ENCODE assay signal across 1 cellular context in the genomic region with DNA sequence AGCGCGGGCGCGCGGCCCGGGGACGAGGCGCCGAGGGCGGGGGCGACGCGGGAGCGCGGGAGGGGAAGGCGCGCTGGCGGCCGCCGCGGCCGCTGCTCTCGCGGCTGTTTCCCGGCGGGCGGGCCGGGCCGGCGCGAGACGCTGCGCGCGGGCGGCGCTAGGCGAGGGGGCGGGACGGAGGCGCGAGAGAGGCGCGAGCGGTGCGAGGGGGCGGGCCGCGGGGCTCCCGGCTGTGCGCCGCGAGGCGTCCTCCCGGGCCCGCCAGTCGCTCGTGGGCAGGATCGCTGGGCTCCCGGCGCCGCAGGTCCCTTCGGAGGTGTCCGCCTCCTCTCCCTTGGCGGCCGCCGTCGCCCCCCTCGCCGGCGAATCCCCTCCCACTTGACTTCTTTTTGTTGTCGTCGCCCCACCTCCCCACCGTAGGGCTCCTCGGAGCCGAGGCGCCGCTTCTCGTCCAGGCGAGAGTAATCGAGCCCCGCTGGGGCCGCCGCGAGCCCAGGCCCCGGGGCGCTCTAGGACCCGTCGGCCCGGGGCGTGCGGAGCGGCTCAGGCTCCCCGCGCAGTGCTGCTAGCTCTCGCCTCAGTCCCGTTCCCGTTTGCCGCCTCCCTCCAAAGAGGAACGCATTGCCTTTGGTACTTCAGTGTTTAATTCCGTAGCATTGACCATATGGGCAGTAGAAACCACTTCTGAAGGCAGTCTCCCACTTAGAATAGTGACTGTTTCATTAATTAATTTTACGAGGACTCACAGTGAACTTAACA.
TF ChIP-seq lines count a peak whose summit lies in the region.

A gene (minus strand): TSS at position 110 of the 759 bp plus-strand sequence. CDS start 330 bp downstream, outside the sequence.

TF ChIP-seq in HepG2, 621 proteins besides CTCF, POLR2A, EP300 and RAD21 (continued from another document and continues in another):
- TF ChIP-seq HNRNPK (IDR thresholded peaks at IDR 0.05; ENCODE audit: low read depth, low read length, poor library complexity, severe bottlenecking) (peak; percentile 73), ZBTB1 (CRISPR knock-in tag; IDR thresholded peaks at IDR 0.05; ENCODE audit: borderline replicate concordance) (no peak), ZNF260 (CRISPR knock-in tag; IDR thresholded peaks at IDR 0.05; ENCODE audit: borderline replicate concordance, low read depth) (no peak), RBM39 (IDR thresholded peaks at IDR 0.05; ENCODE audit: low read depth, low read length, poor library complexity, severe bottlenecking) (peak; percentile 94), ZNF17 (CRISPR knock-in tag; IDR thresholded peaks at IDR 0.05) (no peak), SMYD3 (CRISPR knock-in tag; IDR thresholded peaks at IDR 0.05) (peak; percentile 53; the same call in 1 of the 2 replicates), DNMT1 (CRISPR knock-in tag; IDR thresholded peaks at IDR 0.05) (peak; percentile 42; the same call in 1 of the 2 replicates), SOX6 (IDR thresholded peaks at IDR 0.05) (no peak), SOX6 (CRISPR knock-in tag; IDR thresholded peaks at IDR 0.05) (peak; percentile 85), FOXC1 (CRISPR knock-in tag; IDR thresholded peaks at IDR 0.05; ENCODE audit: borderline replicate concordance) (peak; percentile 88; the same call in 1 of the 2 replicates), YY1 (IDR thresholded peaks at IDR 0.05; ENCODE audit: insufficient read depth, insufficient replicate concordance, low read depth, low read length) (peak; percentile 86), ETV5 (CRISPR knock-in tag; IDR thresholded peaks at IDR 0.05; ENCODE audit: borderline replicate concordance) (peak; percentile 45; the same call in 1 of the 2 replicates), KLF16 (CRISPR knock-in tag; IDR thresholded peaks at IDR 0.05) (peak; percentile 23 to 92; a peak in 1 of 4 replicates), ZNF224 (CRISPR knock-in tag; IDR thresholded peaks at IDR 0.05) (0 out of 2 replicates have a peak, but pooled peaks have one; percentile 39), JARID2 (CRISPR knock-in tag; IDR thresholded peaks at IDR 0.05; ENCODE audit: insufficient replicate concordance) (no peak), NFIC (IDR thresholded peaks at IDR 0.05; ENCODE audit: low read length) (no peak), ZNF674 (CRISPR knock-in tag; IDR thresholded peaks at IDR 0.05; ENCODE audit: low read depth) (peak; percentile 40; the same call in 1 of the 2 replicates), CHD4 (IDR thresholded peaks at IDR 0.05; ENCODE audit: borderline replicate concordance, low read length) (no peak), KDM1A (CRISPR knock-in tag; IDR thresholded peaks at IDR 0.05) (peak; percentile 24; the same call in 1 of the 2 replicates), KMT2B (CRISPR knock-in tag; IDR thresholded peaks at IDR 0.05) (peak; percentile 94), SRSF1 (optimal IDR thresholded peaks at IDR 0.05; ENCODE audit: low read depth, low read length) (no peak), PAWR (CRISPR knock-in tag; IDR thresholded peaks at IDR 0.05; ENCODE audit: borderline replicate concordance) (no peak), KLF6 (CRISPR knock-in tag; IDR thresholded peaks at IDR 0.05) (peak; percentile 95; the same call in 1 of the 2 replicates), SP4 (CRISPR knock-in tag; IDR thresholded peaks at IDR 0.05) (peak; percentile 63; the same call in 1 of the 2 replicates), KAT7 (CRISPR knock-in tag; IDR thresholded peaks at IDR 0.05; ENCODE audit: borderline replicate concordance) (peak; percentile 94), ZNF317 (CRISPR knock-in tag; IDR thresholded peaks at IDR 0.05) (no peak), ZKSCAN8 (CRISPR knock-in tag; IDR thresholded peaks at IDR 0.05; ENCODE audit: borderline replicate concordance) (peak; percentile 62; the same call in 1 of the 2 replicates)
- TF ChIP-seq, protein P1, sequence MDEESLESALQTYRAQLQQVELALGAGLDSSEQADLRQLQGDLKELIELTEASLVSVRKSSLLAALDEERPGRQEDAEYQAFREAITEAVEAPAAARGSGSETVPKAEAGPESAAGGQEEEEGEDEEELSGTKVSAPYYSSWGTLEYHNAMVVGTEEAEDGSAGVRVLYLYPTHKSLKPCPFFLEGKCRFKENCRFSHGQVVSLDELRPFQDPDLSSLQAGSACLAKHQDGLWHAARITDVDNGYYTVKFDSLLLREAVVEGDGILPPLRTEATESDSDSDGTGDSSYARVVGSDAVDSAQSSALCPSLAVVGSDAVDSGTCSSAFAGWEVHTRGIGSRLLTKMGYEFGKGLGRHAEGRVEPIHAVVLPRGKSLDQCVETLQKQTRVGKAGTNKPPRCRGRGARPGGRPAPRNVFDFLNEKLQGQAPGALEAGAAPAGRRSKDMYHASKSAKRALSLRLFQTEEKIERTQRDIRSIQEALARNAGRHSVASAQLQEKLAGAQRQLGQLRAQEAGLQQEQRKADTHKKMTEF (CRISPR knock-in tag; IDR thresholded peaks at IDR 0.05) = peak; percentile 93
- TF ChIP-seq, protein P2, sequence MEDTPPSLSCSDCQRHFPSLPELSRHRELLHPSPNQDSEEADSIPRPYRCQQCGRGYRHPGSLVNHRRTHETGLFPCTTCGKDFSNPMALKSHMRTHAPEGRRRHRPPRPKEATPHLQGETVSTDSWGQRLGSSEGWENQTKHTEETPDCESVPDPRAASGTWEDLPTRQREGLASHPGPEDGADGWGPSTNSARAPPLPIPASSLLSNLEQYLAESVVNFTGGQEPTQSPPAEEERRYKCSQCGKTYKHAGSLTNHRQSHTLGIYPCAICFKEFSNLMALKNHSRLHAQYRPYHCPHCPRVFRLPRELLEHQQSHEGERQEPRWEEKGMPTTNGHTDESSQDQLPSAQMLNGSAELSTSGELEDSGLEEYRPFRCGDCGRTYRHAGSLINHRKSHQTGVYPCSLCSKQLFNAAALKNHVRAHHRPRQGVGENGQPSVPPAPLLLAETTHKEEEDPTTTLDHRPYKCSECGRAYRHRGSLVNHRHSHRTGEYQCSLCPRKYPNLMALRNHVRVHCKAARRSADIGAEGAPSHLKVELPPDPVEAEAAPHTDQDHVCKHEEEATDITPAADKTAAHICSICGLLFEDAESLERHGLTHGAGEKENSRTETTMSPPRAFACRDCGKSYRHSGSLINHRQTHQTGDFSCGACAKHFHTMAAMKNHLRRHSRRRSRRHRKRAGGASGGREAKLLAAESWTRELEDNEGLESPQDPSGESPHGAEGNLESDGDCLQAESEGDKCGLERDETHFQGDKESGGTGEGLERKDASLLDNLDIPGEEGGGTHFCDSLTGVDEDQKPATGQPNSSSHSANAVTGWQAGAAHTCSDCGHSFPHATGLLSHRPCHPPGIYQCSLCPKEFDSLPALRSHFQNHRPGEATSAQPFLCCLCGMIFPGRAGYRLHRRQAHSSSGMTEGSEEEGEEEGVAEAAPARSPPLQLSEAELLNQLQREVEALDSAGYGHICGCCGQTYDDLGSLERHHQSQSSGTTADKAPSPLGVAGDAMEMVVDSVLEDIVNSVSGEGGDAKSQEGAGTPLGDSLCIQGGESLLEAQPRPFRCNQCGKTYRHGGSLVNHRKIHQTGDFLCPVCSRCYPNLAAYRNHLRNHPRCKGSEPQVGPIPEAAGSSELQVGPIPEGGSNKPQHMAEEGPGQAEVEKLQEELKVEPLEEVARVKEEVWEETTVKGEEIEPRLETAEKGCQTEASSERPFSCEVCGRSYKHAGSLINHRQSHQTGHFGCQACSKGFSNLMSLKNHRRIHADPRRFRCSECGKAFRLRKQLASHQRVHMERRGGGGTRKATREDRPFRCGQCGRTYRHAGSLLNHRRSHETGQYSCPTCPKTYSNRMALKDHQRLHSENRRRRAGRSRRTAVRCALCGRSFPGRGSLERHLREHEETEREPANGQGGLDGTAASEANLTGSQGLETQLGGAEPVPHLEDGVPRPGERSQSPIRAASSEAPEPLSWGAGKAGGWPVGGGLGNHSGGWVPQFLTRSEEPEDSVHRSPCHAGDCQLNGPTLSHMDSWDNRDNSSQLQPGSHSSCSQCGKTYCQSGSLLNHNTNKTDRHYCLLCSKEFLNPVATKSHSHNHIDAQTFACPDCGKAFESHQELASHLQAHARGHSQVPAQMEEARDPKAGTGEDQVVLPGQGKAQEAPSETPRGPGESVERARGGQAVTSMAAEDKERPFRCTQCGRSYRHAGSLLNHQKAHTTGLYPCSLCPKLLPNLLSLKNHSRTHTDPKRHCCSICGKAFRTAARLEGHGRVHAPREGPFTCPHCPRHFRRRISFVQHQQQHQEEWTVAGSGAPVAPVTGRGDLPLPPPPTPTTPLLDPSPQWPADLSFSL (CRISPR knock-in tag; IDR thresholded peaks at IDR 0.05) = no peak
- TF ChIP-seq, protein P3, sequence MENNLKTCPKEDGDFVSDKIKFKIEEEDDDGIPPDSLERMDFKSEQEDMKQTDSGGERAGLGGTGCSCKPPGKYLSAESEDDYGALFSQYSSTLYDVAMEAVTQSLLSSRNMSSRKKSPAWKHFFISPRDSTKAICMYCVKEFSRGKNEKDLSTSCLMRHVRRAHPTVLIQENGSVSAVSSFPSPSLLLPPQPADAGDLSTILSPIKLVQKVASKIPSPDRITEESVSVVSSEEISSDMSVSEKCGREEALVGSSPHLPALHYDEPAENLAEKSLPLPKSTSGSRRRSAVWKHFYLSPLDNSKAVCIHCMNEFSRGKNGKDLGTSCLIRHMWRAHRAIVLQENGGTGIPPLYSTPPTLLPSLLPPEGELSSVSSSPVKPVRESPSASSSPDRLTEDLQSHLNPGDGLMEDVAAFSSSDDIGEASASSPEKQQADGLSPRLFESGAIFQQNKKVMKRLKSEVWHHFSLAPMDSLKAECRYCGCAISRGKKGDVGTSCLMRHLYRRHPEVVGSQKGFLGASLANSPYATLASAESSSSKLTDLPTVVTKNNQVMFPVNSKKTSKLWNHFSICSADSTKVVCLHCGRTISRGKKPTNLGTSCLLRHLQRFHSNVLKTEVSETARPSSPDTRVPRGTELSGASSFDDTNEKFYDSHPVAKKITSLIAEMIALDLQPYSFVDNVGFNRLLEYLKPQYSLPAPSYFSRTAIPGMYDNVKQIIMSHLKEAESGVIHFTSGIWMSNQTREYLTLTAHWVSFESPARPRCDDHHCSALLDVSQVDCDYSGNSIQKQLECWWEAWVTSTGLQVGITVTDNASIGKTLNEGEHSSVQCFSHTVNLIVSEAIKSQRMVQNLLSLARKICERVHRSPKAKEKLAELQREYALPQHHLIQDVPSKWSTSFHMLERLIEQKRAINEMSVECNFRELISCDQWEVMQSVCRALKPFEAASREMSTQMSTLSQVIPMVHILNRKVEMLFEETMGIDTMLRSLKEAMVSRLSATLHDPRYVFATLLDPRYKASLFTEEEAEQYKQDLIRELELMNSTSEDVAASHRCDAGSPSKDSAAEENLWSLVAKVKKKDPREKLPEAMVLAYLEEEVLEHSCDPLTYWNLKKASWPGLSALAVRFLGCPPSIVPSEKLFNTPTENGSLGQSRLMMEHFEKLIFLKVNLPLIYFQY (CRISPR knock-in tag; IDR thresholded peaks at IDR 0.05; ENCODE audit: borderline replicate concordance) = peak; percentile 86
- TF ChIP-seq, protein P4, sequence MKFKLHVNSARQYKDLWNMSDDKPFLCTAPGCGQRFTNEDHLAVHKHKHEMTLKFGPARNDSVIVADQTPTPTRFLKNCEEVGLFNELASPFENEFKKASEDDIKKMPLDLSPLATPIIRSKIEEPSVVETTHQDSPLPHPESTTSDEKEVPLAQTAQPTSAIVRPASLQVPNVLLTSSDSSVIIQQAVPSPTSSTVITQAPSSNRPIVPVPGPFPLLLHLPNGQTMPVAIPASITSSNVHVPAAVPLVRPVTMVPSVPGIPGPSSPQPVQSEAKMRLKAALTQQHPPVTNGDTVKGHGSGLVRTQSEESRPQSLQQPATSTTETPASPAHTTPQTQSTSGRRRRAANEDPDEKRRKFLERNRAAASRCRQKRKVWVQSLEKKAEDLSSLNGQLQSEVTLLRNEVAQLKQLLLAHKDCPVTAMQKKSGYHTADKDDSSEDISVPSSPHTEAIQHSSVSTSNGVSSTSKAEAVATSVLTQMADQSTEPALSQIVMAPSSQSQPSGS (CRISPR knock-in tag; IDR thresholded peaks at IDR 0.05) = peak; percentile 78
- TF ChIP-seq, protein P5, sequence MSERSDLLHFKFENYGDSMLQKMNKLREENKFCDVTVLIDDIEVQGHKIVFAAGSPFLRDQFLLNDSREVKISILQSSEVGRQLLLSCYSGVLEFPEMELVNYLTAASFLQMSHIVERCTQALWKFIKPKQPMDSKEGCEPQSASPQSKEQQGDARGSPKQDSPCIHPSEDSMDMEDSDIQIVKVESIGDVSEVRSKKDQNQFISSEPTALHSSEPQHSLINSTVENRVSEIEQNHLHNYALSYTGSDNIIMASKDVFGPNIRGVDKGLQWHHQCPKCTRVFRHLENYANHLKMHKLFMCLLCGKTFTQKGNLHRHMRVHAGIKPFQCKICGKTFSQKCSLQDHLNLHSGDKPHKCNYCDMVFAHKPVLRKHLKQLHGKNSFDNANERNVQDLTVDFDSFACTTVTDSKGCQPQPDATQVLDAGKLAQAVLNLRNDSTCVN (CRISPR knock-in tag; IDR thresholded peaks at IDR 0.05; ENCODE audit: borderline replicate concordance) = peak; percentile 89; the same call in 1 of the 2 replicates
- TF ChIP-seq, protein P6, sequence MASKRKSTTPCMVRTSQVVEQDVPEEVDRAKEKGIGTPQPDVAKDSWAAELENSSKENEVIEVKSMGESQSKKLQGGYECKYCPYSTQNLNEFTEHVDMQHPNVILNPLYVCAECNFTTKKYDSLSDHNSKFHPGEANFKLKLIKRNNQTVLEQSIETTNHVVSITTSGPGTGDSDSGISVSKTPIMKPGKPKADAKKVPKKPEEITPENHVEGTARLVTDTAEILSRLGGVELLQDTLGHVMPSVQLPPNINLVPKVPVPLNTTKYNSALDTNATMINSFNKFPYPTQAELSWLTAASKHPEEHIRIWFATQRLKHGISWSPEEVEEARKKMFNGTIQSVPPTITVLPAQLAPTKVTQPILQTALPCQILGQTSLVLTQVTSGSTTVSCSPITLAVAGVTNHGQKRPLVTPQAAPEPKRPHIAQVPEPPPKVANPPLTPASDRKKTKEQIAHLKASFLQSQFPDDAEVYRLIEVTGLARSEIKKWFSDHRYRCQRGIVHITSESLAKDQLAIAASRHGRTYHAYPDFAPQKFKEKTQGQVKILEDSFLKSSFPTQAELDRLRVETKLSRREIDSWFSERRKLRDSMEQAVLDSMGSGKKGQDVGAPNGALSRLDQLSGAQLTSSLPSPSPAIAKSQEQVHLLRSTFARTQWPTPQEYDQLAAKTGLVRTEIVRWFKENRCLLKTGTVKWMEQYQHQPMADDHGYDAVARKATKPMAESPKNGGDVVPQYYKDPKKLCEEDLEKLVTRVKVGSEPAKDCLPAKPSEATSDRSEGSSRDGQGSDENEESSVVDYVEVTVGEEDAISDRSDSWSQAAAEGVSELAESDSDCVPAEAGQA (IDR thresholded peaks at IDR 0.05; ENCODE audit: low read depth) = peak; percentile 54; the same call in 1 of the 2 replicates
- TF ChIP-seq, protein P6 (CRISPR knock-in tag; IDR thresholded peaks at IDR 0.05; ENCODE audit: borderline replicate concordance) = no peak
